21 cellular contexts compared by ENCODE assay signal in the genomic region with DNA sequence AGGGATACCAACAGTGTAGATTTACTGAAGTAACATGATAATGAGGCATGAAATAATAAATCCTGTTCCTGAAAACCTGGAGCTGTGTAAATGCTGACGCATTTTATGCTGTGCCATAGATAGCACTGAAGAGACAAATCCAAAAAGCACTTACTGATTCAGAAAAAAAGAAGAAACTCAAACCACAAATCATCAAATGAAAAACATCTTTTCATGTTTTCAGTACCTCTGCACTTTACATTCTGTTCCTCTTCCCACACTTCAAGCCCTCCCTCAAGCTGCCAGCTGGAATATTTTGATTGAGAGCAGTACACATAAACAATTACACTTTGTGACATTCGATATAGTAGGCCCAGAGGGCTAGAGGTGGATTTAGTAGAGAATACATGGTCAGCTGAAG.
DNase-seq lines count a peak whose midpoint lies in the region; ATAC-seq and TF ChIP-seq lines count a peak whose summit lies in the region.
"Had no signal": no experiment of that assay in that cellular context is flagged by ENCODE, and none has a peak within 500 bp of the region (broad histone marks: within the 10 kb centered on the region; RNA-seq: fewer than 3 reads in every experiment).

No MANE protein-coding gene starts in this region.

- no peaks in the 10 kb centered on the region for H3K36me3 Mint-ChIP-seq in activated CD8-positive, alpha-beta T cell treated with anti-CD3 and anti-CD28 coated beads, Interleukin-2, amount 10 ng/mL, durations not matched to agents 7 days and 5 days (ENCODE audit: low read depth)
- H3K36me3 Mint-ChIP-seq: CD8-positive, alpha-beta T cell; stimulated activated memory B cell treated with anti-CD40 and anti-IgM and Interleukin-4, amounts not matched to agents 10 μg/mL and 1 μg/mL and 100 μg/mL, for 72 hours; T-cell had no signal

- POLR2A ChIA-PET in activated CD8-positive, alpha-beta T cell treated with anti-CD3 and anti-CD28 coated beads, Interleukin-2, amount 10 ng/mL, durations not matched to agents 7 days and 5 days (lab: Charles Lee) = no interaction called here

- H3K27me3 Mint-ChIP-seq in activated CD8-positive, alpha-beta T cell treated with anti-CD3 and anti-CD28 coated beads, Interleukin-2, amount 10 ng/mL, durations not matched to agents 7 days and 5 days (ENCODE audit: low read depth) = no peaks in the 10 kb centered on the region
- H3K27me3 Mint-ChIP-seq: dendritic cell treated with granulocyte-macrophage colony-stimulating factor and Interleukin-4, amounts not matched to agents 40 ng/mL and 50 ng/mL, for 4 days; stimulated activated memory B cell treated with anti-CD40 and anti-IgM and Interleukin-4, amounts not matched to agents 10 μg/mL and 1 μg/mL and 100 μg/mL, for 72 hours; T-cell had no signal

- H3K4me1 Mint-ChIP-seq in activated CD8-positive, alpha-beta T cell treated with anti-CD3 and anti-CD28 coated beads, Interleukin-2, amount 10 ng/mL, durations not matched to agents 7 days and 5 days (ENCODE audit: low read depth) = no peaks in the 10 kb centered on the region
- H3K4me1 Mint-ChIP-seq: stimulated activated memory B cell treated with anti-CD40 and anti-IgM and Interleukin-4, amounts not matched to agents 10 μg/mL and 1 μg/mL and 100 μg/mL, for 72 hours; T-cell had no signal

- H3K9me3 Mint-ChIP-seq in activated CD8-positive, alpha-beta T cell treated with anti-CD3 and anti-CD28 coated beads, Interleukin-2, amount 10 ng/mL, durations not matched to agents 7 days and 5 days (ENCODE audit: insufficient read depth) = no peaks in the 10 kb centered on the region
- H3K9me3 Mint-ChIP-seq: dendritic cell treated with granulocyte-macrophage colony-stimulating factor and Interleukin-4, amounts not matched to agents 40 ng/mL and 50 ng/mL, for 4 days; stimulated activated memory B cell treated with anti-CD40 and anti-IgM and Interleukin-4, amounts not matched to agents 10 μg/mL and 1 μg/mL and 100 μg/mL, for 72 hours had no signal

- H3K27ac Mint-ChIP-seq in activated CD8-positive, alpha-beta T cell treated with anti-CD3 and anti-CD28 coated beads, Interleukin-2, amount 10 ng/mL, durations not matched to agents 7 days and 5 days = no peak overlapping the region
- H3K27ac Mint-ChIP-seq: CD8-positive, alpha-beta T cell; dendritic cell treated with granulocyte-macrophage colony-stimulating factor and Interleukin-4, amounts not matched to agents 40 ng/mL and 50 ng/mL, for 4 days; stimulated activated memory B cell treated with anti-CD40 and anti-IgM and Interleukin-4, amounts not matched to agents 10 μg/mL and 1 μg/mL and 100 μg/mL, for 72 hours; T-cell had no signal

- peak; percentile 96 for DNase-seq in NCI-H2107 treated with DMSO at 0.1 percent for 48 hours (lab: John Stamatoyannopoulos, UW; ENCODE audit: unreplicated experiment)
- DNase-seq in NCI-H2107 (lab: John Stamatoyannopoulos, UW) = no peak
- DNase-seq in NCI-H510A treated with DMSO at 0.1 percent for 48 hours (lab: John Stamatoyannopoulos, UW) = peak; percentile 69
- peak; percentile 81 for DNase-seq in fibroblast of gingiva (ENCODE audit: low read depth)
- no peak for DNase-seq in cerebellar cortex (ENCODE audit: low spot score)
- DNase-seq in GM10266 (ENCODE audit: extremely low spot score) = no peak
- DNase-seq in activated CD8-positive, alpha-beta T cell treated with anti-CD3 and anti-CD28 coated beads, Interleukin-2, amount 10 ng/mL, durations not matched to agents 7 days and 5 days = no peak
- DNase-seq: aorta; CD8-positive, alpha-beta T cell; left cardiac atrium; NCI-H526; ovary; small intestine; T-cell; trophoblast cell; WERI-Rb-1 had no signal

- CTCF ChIA-PET in activated CD8-positive, alpha-beta T cell treated with anti-CD3 and anti-CD28 coated beads, Interleukin-2, amount 10 ng/mL, durations not matched to agents 7 days and 5 days (lab: Charles Lee) = no interaction called here

- no peak for TF ChIP-seq CTCF in GM10266 (IDR thresholded peaks at IDR 0.05; ENCODE audit: control insufficient read depth, insufficient read depth, low read depth, missing control alignments)

- H3K27ac ChIP-seq in temporal lobe (ENCODE audit: low read depth, low read length) = peak overlapping the region; percentile 6
- H3K27ac ChIP-seq: esophagus muscularis mucosa, ovary, WERI-Rb-1 had no signal

- ATAC-seq in activated CD8-positive, alpha-beta T cell treated with anti-CD3 and anti-CD28 coated beads, Interleukin-2, amount 10 ng/mL, durations not matched to agents 7 days and 5 days = no peak
- ATAC-seq: CD8-positive, alpha-beta T cell; HepG2; left cardiac atrium; stimulated activated memory B cell treated with anti-CD40 and anti-IgM and Interleukin-4, amounts not matched to agents 10 μg/mL and 1 μg/mL and 100 μg/mL, for 72 hours; T-cell had no signal

- H3K4me3 Mint-ChIP-seq in activated CD8-positive, alpha-beta T cell treated with anti-CD3 and anti-CD28 coated beads, Interleukin-2, amount 10 ng/mL, durations not matched to agents 7 days and 5 days = no peak overlapping the region
- H3K4me3 Mint-ChIP-seq: CD8-positive, alpha-beta T cell; dendritic cell treated with granulocyte-macrophage colony-stimulating factor and Interleukin-4, amounts not matched to agents 40 ng/mL and 50 ng/mL, for 4 days; stimulated activated memory B cell treated with anti-CD40 and anti-IgM and Interleukin-4, amounts not matched to agents 10 μg/mL and 1 μg/mL and 100 μg/mL, for 72 hours; T-cell had no signal

Comparison
In these comparisons a context has a peak if more than half of its experiments do, and no peak if none do; other contexts are left out.
1. DNase-seq: peak in NCI-H2107 treated with DMSO at 0.1 percent for 48 hours (single experiment), NCI-H510A treated with DMSO at 0.1 percent for 48 hours (single experiment) and fibroblast of gingiva (single experiment); none in NCI-H2107 (single experiment), cerebellar cortex (single experiment), GM10266 (single experiment) and activated CD8-positive, alpha-beta T cell treated with anti-CD3 and anti-CD28 coated beads, Interleukin-2, amount 10 ng/mL, durations not matched to agents 7 days and 5 days (single experiment).